In genomic region chr3:139338405-139338804, GRCh38 we compare ENCODE assay signal across 25 cellular contexts.
"Had no signal": no experiment of that assay in that cellular context is flagged by ENCODE, and none has a peak within 500 bp of the region (broad histone marks: within the 10 kb centered on the region; RNA-seq: fewer than 3 reads in every experiment).

No MANE protein-coding gene starts in this region.

- H3K4me3 Mint-ChIP-seq: dendritic cell treated with granulocyte-macrophage colony-stimulating factor and Interleukin-4, amounts not matched to agents 40 ng/mL and 50 ng/mL, for 4 days; endodermal cell; natural killer cell; stimulated activated memory B cell treated with anti-CD40 and anti-IgM and Interleukin-4, amounts not matched to agents 10 μg/mL and 1 μg/mL and 100 μg/mL, for 72 hours had no signal

- DNase-seq: effector CD8-positive, alpha-beta T cell; endodermal cell; foreskin fibroblast; gastrocnemius medialis; head of caudate nucleus; left cardiac atrium; left lung; mesendoderm; midbrain; natural killer cell; occipital lobe; ovary; posterior cingulate gyrus; psoas muscle; right cardiac atrium; spleen; stimulated activated CD4-positive, alpha-beta T cell treated with anti-CD3 and anti-CD28 coated beads, Interleukin-4, amount 100 ng/mL, for 4 hours; stomach; tibial artery; upper lobe of left lung had no signal

- H3K36me3 Mint-ChIP-seq: natural killer cell had no signal

- H3K27ac Mint-ChIP-seq: dendritic cell treated with granulocyte-macrophage colony-stimulating factor and Interleukin-4, amounts not matched to agents 40 ng/mL and 50 ng/mL, for 4 days; endodermal cell; natural killer cell; stimulated activated memory B cell treated with anti-CD40 and anti-IgM and Interleukin-4, amounts not matched to agents 10 μg/mL and 1 μg/mL and 100 μg/mL, for 72 hours had no signal

- ATAC-seq: esophagus mucosa; gastrocnemius medialis; left cardiac atrium; left lung; psoas muscle; right cardiac atrium; stimulated activated memory B cell treated with anti-CD40 and anti-IgM and Interleukin-4, amounts not matched to agents 10 μg/mL and 1 μg/mL and 100 μg/mL, for 72 hours had no signal

- H3K9me3 Mint-ChIP-seq: endodermal cell had no signal

- H3K36me3 ChIP-seq: gastrocnemius medialis, left lung, ovary, spleen, stomach, tibial artery, upper lobe of left lung had no signal

- H3K27me3 ChIP-seq: gastrocnemius medialis, ovary, stomach, tibial artery, upper lobe of left lung had no signal

- H3K4me3 ChIP-seq: gastrocnemius medialis, left lung, ovary, psoas muscle, skin epidermis, spleen, stomach, tibial artery, upper lobe of left lung had no signal

- H3K9me3 ChIP-seq: gastrocnemius medialis, left lung, ovary, psoas muscle, spleen, stomach, tibial artery, upper lobe of left lung had no signal

- H3K4me1 ChIP-seq: gastrocnemius medialis, psoas muscle, tibial artery had no signal

- H3K27ac ChIP-seq: epithelial cell of prostate, gastrocnemius medialis, left lung, ovary, psoas muscle, skin epidermis, spleen, stomach, tibial artery, upper lobe of left lung had no signal
